Comparison of ENCODE assay signal across 9 cellular contexts in genomic region chr22:37933711-37934376, GRCh38. TPM values are rescaled to one million over a fixed set of nuclear protein-coding genes. Genes with fewer than 3 reads are reported as not detected.
DNase-seq lines count a peak whose midpoint lies in the region; ATAC-seq and TF ChIP-seq lines count a peak whose summit lies in the region.
"Had no signal": no experiment of that assay in that cellular context is flagged by ENCODE, and none has a peak within 500 bp of the region (broad histone marks: within the 10 kb centered on the region; RNA-seq: fewer than 3 reads in every experiment).

No MANE protein-coding gene starts in this region.

- no peak overlapping the region for H3K4me3 ChIP-seq in Jurkat, Clone E6-1 (ENCODE audit: low read length)
- H3K4me3 ChIP-seq in parathyroid adenoma (ENCODE audit: low read depth, low read length) (no peak overlapping the region), thoracic aorta (no peak overlapping the region)

- DNase-seq in CD4-positive, alpha-beta T cell = peak; percentile 64 to 83 (median 72)
- DNase-seq in Jurkat, Clone E6-1 (ENCODE audit: low read depth, low spot score) = peak; percentile 78
- peak; percentile 84 for DNase-seq in activated naive CD4-positive, alpha-beta T cell treated with anti-CD3 and anti-CD28 coated beads, Interleukin-2, amount 50 U/mL, for 16 hours
- peak; percentile 61 to 94 (median 87) for DNase-seq in head of caudate nucleus
- DNase-seq in thoracic aorta (ENCODE audit: low spot score) = peak; percentile 84

- peaks cover 26% of the 10 kb centered on the region for H3K36me3 Mint-ChIP-seq in CD4-positive, alpha-beta T cell (ENCODE audit: low read depth)

- H2AFZ ChIP-seq in parathyroid adenoma = no peak overlapping the region

- CTCF ChIA-PET in CD4-positive, alpha-beta T cell (lab: Charles Lee) = interaction anchor here (0.7 to 1.2 kb wide), 5 partner anchors 22 to 325 kb away, joined by 3 to 5 read pairs (median 3); partner anchors contain the start of genes GGA1 and MICALL1

- H3K9me3 ChIP-seq in CD4-positive, alpha-beta T cell (ENCODE audit: control insufficient read depth, low read length) = no peaks in the 10 kb centered on the region
- no peaks in the 10 kb centered on the region for H3K9me3 ChIP-seq in parathyroid adenoma (ENCODE audit: control insufficient read depth, low read length)
- no peaks in the 10 kb centered on the region for H3K9me3 ChIP-seq in thoracic aorta

- H3K36me3 ChIP-seq in parathyroid adenoma (ENCODE audit: control insufficient read depth, insufficient read depth, low read length) (no peaks in the 10 kb centered on the region), thoracic aorta (peaks cover 21% of the 10 kb centered on the region)

- no peaks in the 10 kb centered on the region for H3K9me3 Mint-ChIP-seq in CD4-positive, alpha-beta T cell
- H3K9me3 Mint-ChIP-seq: dendritic cell treated with granulocyte-macrophage colony-stimulating factor and Interleukin-4, amounts not matched to agents 40 ng/mL and 50 ng/mL, for 4 days had no signal

- H3K27me3 Mint-ChIP-seq in CD4-positive, alpha-beta T cell = no peaks in the 10 kb centered on the region
- H3K27me3 Mint-ChIP-seq: dendritic cell treated with granulocyte-macrophage colony-stimulating factor and Interleukin-4, amounts not matched to agents 40 ng/mL and 50 ng/mL, for 4 days had no signal

- H3K9ac ChIP-seq in parathyroid adenoma = no peak overlapping the region

- no peak overlapping the region for H3K4me3 Mint-ChIP-seq in CD4-positive, alpha-beta T cell
- H3K4me3 Mint-ChIP-seq: dendritic cell treated with granulocyte-macrophage colony-stimulating factor and Interleukin-4, amounts not matched to agents 40 ng/mL and 50 ng/mL, for 4 days had no signal

- ATAC-seq in CD4-positive, alpha-beta T cell (ENCODE audit: poor library complexity) = peak; percentile 100
- ATAC-seq in GM19438 (IDR thresholded peaks at IDR 0.05; ENCODE audit: low read depth, unreplicated experiment) = peak; percentile 73
- ATAC-seq in SK-N-SH treated with all-trans-retinoic acid at 6 μM for 48 hours = peak; percentile 99
- ATAC-seq in thoracic aorta (ENCODE audit: insufficient number of reproducible peaks, low FRiP score, low read depth) = peak; percentile 93

- peaks cover 11% of the 10 kb centered on the region for H3K4me1 Mint-ChIP-seq in CD4-positive, alpha-beta T cell (ENCODE audit: low read depth)

- no peak overlapping the region for H3K27ac ChIP-seq in CD4-positive, alpha-beta T cell (ENCODE audit: low read depth, low read length)
- peak overlapping the region; percentile 41 for H3K27ac ChIP-seq in parathyroid adenoma
- H3K27ac ChIP-seq in thoracic aorta = peak overlapping the region; percentile 55 to 61

- POLR2A ChIA-PET in CD4-positive, alpha-beta T cell (lab: Charles Lee) = interaction anchor here (1.1 kb wide), 1 partner anchor 28 kb away, joined by 4 read pairs; the partner anchor contains the start of gene MICALL1

- H3K79me2 ChIP-seq in parathyroid adenoma = no peaks in the 10 kb centered on the region

- no peak overlapping the region for H3K27ac Mint-ChIP-seq in CD4-positive, alpha-beta T cell
- H3K27ac Mint-ChIP-seq: dendritic cell treated with granulocyte-macrophage colony-stimulating factor and Interleukin-4, amounts not matched to agents 40 ng/mL and 50 ng/mL, for 4 days had no signal

- H3K4me1 ChIP-seq in parathyroid adenoma (peaks cover 11% of the 10 kb centered on the region), thoracic aorta (ENCODE audit: control insufficient read depth in 1 of 2, low read depth in 2 of 2) (peaks cover 8 to 15% of the 10 kb centered on the region in 2 donors)

- no peaks in the 10 kb centered on the region for H3K27me3 ChIP-seq in CD4-positive, alpha-beta T cell (ENCODE audit: control insufficient read depth, insufficient read depth, low read length)
- H3K27me3 ChIP-seq in parathyroid adenoma (ENCODE audit: control insufficient read depth, insufficient read depth, low read length) = no peaks in the 10 kb centered on the region
- H3K27me3 ChIP-seq in thoracic aorta (replicated peaks; ENCODE audit: insufficient read depth) = no peaks in the 10 kb centered on the region

- intact Hi-C loops in CD4-positive, alpha-beta T cell (cut with DNase I, micrococcal nuclease) = loop anchor here (1.0 to 5.0 kb wide), 4 partner anchors 28 to 117 kb away; partner anchors contain the start of gene MICALL1 (in 1 of the 2)
- intact Hi-C loops in head of caudate nucleus (cut with DNase I) = no loop called here

- peak; percentile 93 for TF ChIP-seq CTCF in CD4-positive, alpha-beta T cell (IDR thresholded peaks at IDR 0.05)
- peak; percentile 83 for TF ChIP-seq CTCF in parathyroid adenoma (IDR thresholded peaks at IDR 0.05)
- peak; percentile 98 for TF ChIP-seq CTCF in thoracic aorta (IDR thresholded peaks at IDR 0.05)

- no peak overlapping the region for H3K4me2 ChIP-seq in parathyroid adenoma (ENCODE audit: low read length)

TF ChIP-seq in SK-N-SH treated with all-trans-retinoic acid at 6 μM for 48 hours, 23 proteins besides CTCF, POLR2A, EP300 and RAD21 (continues in another document):
- TF ChIP-seq ZNF70 (CRISPR knock-in tag; IDR thresholded peaks at IDR 0.05) (no peak), TCF4 (CRISPR knock-in tag; IDR thresholded peaks at IDR 0.05; ENCODE audit: borderline replicate concordance) (no peak), ZNF8 (CRISPR knock-in tag; IDR thresholded peaks at IDR 0.05) (no peak), ZFP3 (CRISPR knock-in tag; IDR thresholded peaks at IDR 0.05) (no peak), ZFP30 (CRISPR knock-in tag; IDR thresholded peaks at IDR 0.05) (no peak), PPARA (CRISPR knock-in tag; IDR thresholded peaks at IDR 0.05; ENCODE audit: borderline replicate concordance) (no peak), ISL1 (CRISPR knock-in tag; IDR thresholded peaks at IDR 0.05) (no peak), SNAI2 (CRISPR knock-in tag; IDR thresholded peaks at IDR 0.05) (no peak; the same call in 1 of the 2 replicates), POU6F1 (CRISPR knock-in tag; IDR thresholded peaks at IDR 0.05; ENCODE audit: borderline replicate concordance, low read depth) (no peak), ZC3H10 (CRISPR knock-in tag; IDR thresholded peaks at IDR 0.05) (no peak)
- TF ChIP-seq, protein P1, sequence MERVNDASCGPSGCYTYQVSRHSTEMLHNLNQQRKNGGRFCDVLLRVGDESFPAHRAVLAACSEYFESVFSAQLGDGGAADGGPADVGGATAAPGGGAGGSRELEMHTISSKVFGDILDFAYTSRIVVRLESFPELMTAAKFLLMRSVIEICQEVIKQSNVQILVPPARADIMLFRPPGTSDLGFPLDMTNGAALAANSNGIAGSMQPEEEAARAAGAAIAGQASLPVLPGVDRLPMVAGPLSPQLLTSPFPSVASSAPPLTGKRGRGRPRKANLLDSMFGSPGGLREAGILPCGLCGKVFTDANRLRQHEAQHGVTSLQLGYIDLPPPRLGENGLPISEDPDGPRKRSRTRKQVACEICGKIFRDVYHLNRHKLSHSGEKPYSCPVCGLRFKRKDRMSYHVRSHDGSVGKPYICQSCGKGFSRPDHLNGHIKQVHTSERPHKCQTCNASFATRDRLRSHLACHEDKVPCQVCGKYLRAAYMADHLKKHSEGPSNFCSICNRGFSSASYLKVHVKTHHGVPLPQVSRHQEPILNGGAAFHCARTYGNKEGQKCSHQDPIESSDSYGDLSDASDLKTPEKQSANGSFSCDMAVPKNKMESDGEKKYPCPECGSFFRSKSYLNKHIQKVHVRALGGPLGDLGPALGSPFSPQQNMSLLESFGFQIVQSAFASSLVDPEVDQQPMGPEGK (CRISPR knock-in tag; IDR thresholded peaks at IDR 0.05; ENCODE audit: borderline replicate concordance) = no peak
- TF ChIP-seq, protein P2, sequence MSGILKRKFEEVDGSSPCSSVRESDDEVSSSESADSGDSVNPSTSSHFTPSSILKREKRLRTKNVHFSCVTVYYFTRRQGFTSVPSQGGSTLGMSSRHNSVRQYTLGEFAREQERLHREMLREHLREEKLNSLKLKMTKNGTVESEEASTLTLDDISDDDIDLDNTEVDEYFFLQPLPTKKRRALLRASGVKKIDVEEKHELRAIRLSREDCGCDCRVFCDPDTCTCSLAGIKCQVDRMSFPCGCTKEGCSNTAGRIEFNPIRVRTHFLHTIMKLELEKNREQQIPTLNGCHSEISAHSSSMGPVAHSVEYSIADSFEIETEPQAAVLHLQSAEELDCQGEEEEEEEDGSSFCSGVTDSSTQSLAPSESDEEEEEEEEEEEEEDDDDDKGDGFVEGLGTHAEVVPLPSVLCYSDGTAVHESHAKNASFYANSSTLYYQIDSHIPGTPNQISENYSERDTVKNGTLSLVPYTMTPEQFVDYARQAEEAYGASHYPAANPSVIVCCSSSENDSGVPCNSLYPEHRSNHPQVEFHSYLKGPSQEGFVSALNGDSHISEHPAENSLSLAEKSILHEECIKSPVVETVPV (CRISPR knock-in tag; IDR thresholded peaks at IDR 0.05) = no peak

RNA-seq across cellular contexts. Expression of gene C22orf23, which starts 19.6 kb away (rescaled TPM):
- total RNA-seq in CD4-positive, alpha-beta T cell = not detected
- 2.2 TPM for polyA plus RNA-seq in Jurkat, Clone E6-1 (2012; ENCODE audit: insufficient read depth, insufficient read length)
- total RNA-seq in thoracic aorta = not detected

RNA-seq across cellular contexts. Expression of gene POLR2F, which starts 19.7 kb away (rescaled TPM):
- total RNA-seq in CD4-positive, alpha-beta T cell = 10 to 100 TPM; 20.2 to 21.1 TPM
- polyA plus RNA-seq in Jurkat, Clone E6-1 (2012; ENCODE audit: insufficient read depth, insufficient read length) = 271 TPM
- 10 to 100 TPM; 37.9 to 93.1 TPM for total RNA-seq in thoracic aorta

RNA-seq across cellular contexts. Expression of gene MICALL1, which starts 27.7 kb away (rescaled TPM):
- 10 to 100 TPM; 16.9 to 20.7 TPM for total RNA-seq in CD4-positive, alpha-beta T cell
- polyA plus RNA-seq in Jurkat, Clone E6-1 (2012; ENCODE audit: insufficient read depth, insufficient read length) = 24.9 TPM
- 10 to 100 TPM; 16.8 to 49.3 TPM for total RNA-seq in thoracic aorta

RNA-seq across cellular contexts. Expression of gene SOX10, which starts 50.5 kb away (rescaled TPM):
- total RNA-seq in CD4-positive, alpha-beta T cell = not detected
- polyA plus RNA-seq in Jurkat, Clone E6-1 (2012; ENCODE audit: insufficient read depth, insufficient read length) = not detected
- under 1 TPM; 0.49 to 0.95 TPM for total RNA-seq in thoracic aorta
